ENCODE assay signal across 8 cellular contexts in the genomic region with DNA sequence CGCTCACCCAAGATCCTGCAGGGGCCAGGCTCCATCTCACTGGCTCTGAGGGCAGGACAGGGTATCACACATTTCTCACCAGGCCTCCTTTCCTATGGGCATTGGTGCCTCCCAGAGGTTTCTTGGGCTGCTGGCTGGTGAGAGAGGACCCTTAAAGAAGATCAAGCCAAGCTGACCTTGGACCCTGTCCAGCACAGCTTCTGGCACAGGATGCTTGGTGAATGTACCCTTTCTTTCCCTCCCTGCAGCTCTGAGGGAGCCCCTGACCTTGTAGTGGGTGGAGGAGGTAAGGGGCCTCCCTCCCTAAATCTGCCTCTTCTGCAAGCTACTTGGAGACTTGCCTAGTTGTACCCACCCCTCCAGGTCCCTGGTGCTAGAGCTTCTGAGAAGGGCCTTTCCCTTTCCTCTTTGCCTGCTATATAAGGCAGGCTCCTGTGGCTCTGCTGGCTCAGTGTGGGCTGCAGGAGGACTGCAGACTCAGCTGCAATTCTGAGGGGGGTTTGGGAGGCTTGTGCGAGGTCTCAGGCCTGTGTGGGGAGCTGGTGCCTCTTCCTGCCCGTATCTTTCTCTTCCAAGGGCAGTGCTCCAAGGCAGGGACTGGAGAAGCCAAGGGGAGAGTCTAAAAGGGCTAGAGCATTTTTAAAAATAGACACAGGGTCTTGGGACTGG. TPM values are rescaled to one million over a fixed set of nuclear protein-coding genes. Genes with fewer than 3 reads are reported as not detected.
DNase-seq lines count a peak whose midpoint lies in the region; TF ChIP-seq lines count a peak whose summit lies in the region.
"Had no signal": no experiment of that assay in that cellular context is flagged by ENCODE, and none has a peak within 500 bp of the region (broad histone marks: within the 10 kb centered on the region; RNA-seq: fewer than 3 reads in every experiment).

No MANE protein-coding gene starts in this region.

- H3K9me3 ChIP-seq in left ventricle myocardium inferior (replicated peaks), result no peaks in the 10 kb centered on the region

- peak overlapping the region; percentile 18 for H3K4me3 Mint-ChIP-seq in activated T-helper 2 cell treated with anti-CD3 and anti-CD28 coated beads, Interferon-gamma antibody, Interleukin-2, Interleukin-4, amounts not matched to agents 10 μg/mL and 5 μg/mL and 100 μg/mL, durations not matched to agents 14 hours and 24 hours and 36 hours (ENCODE audit: low read depth)
- H3K4me3 Mint-ChIP-seq in stimulated activated naive CD8-positive, alpha-beta T cell treated with anti-CD3 and anti-CD28 coated beads, Interleukin-15, Interleukin-2, amounts not matched to agents 100 ng/mL and 50 ng/mL, for 24 hours, result peak overlapping the region; percentile 17

- peak overlapping the region; percentile 91 for H3K27ac ChIP-seq in left ventricle myocardium inferior (replicated peaks)

- peaks cover 4% of the 10 kb centered on the region for H3K36me3 Mint-ChIP-seq in activated T-helper 2 cell treated with anti-CD3 and anti-CD28 coated beads, Interferon-gamma antibody, Interleukin-2, Interleukin-4, amounts not matched to agents 10 μg/mL and 5 μg/mL and 100 μg/mL, durations not matched to agents 14 hours and 24 hours and 36 hours (ENCODE audit: low read depth)
- no peaks in the 10 kb centered on the region for H3K36me3 Mint-ChIP-seq in stimulated activated naive CD8-positive, alpha-beta T cell treated with anti-CD3 and anti-CD28 coated beads, Interleukin-15, Interleukin-2, amounts not matched to agents 100 ng/mL and 50 ng/mL, for 24 hours (ENCODE audit: low read depth)

- intact Hi-C loops in activated T-helper 2 cell treated with anti-CD3 and anti-CD28 coated beads, Interferon-gamma antibody, Interleukin-2, Interleukin-4, amounts not matched to agents 10 μg/mL and 5 μg/mL and 100 μg/mL, durations not matched to agents 14 hours and 24 hours and 36 hours (cut with micrococcal nuclease), result no loop called here
- intact Hi-C loops in left ventricle myocardium inferior (cut with micrococcal nuclease), result no loop called here

- no peaks in the 10 kb centered on the region for H3K9me3 Mint-ChIP-seq in activated T-helper 2 cell treated with anti-CD3 and anti-CD28 coated beads, Interferon-gamma antibody, Interleukin-2, Interleukin-4, amounts not matched to agents 10 μg/mL and 5 μg/mL and 100 μg/mL, durations not matched to agents 14 hours and 24 hours and 36 hours
- no peaks in the 10 kb centered on the region for H3K9me3 Mint-ChIP-seq in stimulated activated naive CD8-positive, alpha-beta T cell treated with anti-CD3 and anti-CD28 coated beads, Interleukin-15, Interleukin-2, amounts not matched to agents 100 ng/mL and 50 ng/mL, for 24 hours

- in situ Hi-C loops in KBM-7 (cut with MboI; ENCODE audit: low pct_unique_long_range_greater_than_20kb, low sequenced_read_pairs), result no loop called here

- H3K27me3 ChIP-seq in left ventricle myocardium inferior (ENCODE audit: low read depth), result no peaks in the 10 kb centered on the region

- TF ChIP-seq CTCF in left ventricle myocardium inferior (IDR thresholded peaks at IDR 0.05; ENCODE audit: borderline replicate concordance), result no peak

- peaks cover 78% of the 10 kb centered on the region for H3K4me1 ChIP-seq in left ventricle myocardium inferior

- H3K4me1 Mint-ChIP-seq in activated T-helper 2 cell treated with anti-CD3 and anti-CD28 coated beads, Interferon-gamma antibody, Interleukin-2, Interleukin-4, amounts not matched to agents 10 μg/mL and 5 μg/mL and 100 μg/mL, durations not matched to agents 14 hours and 24 hours and 36 hours (ENCODE audit: low read depth), result peaks cover 38% of the 10 kb centered on the region
- H3K4me1 Mint-ChIP-seq in stimulated activated naive CD8-positive, alpha-beta T cell treated with anti-CD3 and anti-CD28 coated beads, Interleukin-15, Interleukin-2, amounts not matched to agents 100 ng/mL and 50 ng/mL, for 24 hours (ENCODE audit: low read depth), result peaks cover 47% of the 10 kb centered on the region

- peaks cover 3% of the 10 kb centered on the region for H3K36me3 ChIP-seq in left ventricle myocardium inferior

- H3K27me3 Mint-ChIP-seq in activated T-helper 2 cell treated with anti-CD3 and anti-CD28 coated beads, Interferon-gamma antibody, Interleukin-2, Interleukin-4, amounts not matched to agents 10 μg/mL and 5 μg/mL and 100 μg/mL, durations not matched to agents 14 hours and 24 hours and 36 hours (ENCODE audit: low read depth), result no peaks in the 10 kb centered on the region
- H3K27me3 Mint-ChIP-seq in stimulated activated naive CD8-positive, alpha-beta T cell treated with anti-CD3 and anti-CD28 coated beads, Interleukin-15, Interleukin-2, amounts not matched to agents 100 ng/mL and 50 ng/mL, for 24 hours, result no peaks in the 10 kb centered on the region

- DNase-seq in KBM-7 (peak; percentile 43), left ventricle myocardium inferior (no peak), NCI-H2171 (lab: John Stamatoyannopoulos, UW) (no peak), NCI-H2196 (lab: John Stamatoyannopoulos, UW; ENCODE audit: unreplicated experiment) (no peak)
- DNase-seq in activated T-helper 2 cell treated with anti-CD3 and anti-CD28 coated beads, Interferon-gamma antibody, Interleukin-2, Interleukin-4, amounts not matched to agents 10 μg/mL and 5 μg/mL and 100 μg/mL, durations not matched to agents 14 hours and 24 hours and 36 hours (ENCODE audit: low spot score), result no peak
- no peak for DNase-seq in activated CD4-positive, CD25-positive, alpha-beta regulatory T cell (lab: John Stamatoyannopoulos, UW)
- DNase-seq: KG1 had no signal

- H3K4me3 ChIP-seq in left ventricle myocardium inferior, result no peak overlapping the region

- peak overlapping the region; percentile 82 for H3K27ac Mint-ChIP-seq in activated T-helper 2 cell treated with anti-CD3 and anti-CD28 coated beads, Interferon-gamma antibody, Interleukin-2, Interleukin-4, amounts not matched to agents 10 μg/mL and 5 μg/mL and 100 μg/mL, durations not matched to agents 14 hours and 24 hours and 36 hours
- H3K27ac Mint-ChIP-seq in stimulated activated naive CD8-positive, alpha-beta T cell treated with anti-CD3 and anti-CD28 coated beads, Interleukin-15, Interleukin-2, amounts not matched to agents 100 ng/mL and 50 ng/mL, for 24 hours, result peak overlapping the region; percentile 87

RNA-seq across cellular contexts. Expression of a gene that starts 11.8 kb away (rescaled TPM):
- total RNA-seq in activated T-helper 2 cell treated with anti-CD3 and anti-CD28 coated beads, Interferon-gamma antibody, Interleukin-2, Interleukin-4, amounts not matched to agents 10 μg/mL and 5 μg/mL and 100 μg/mL, durations not matched to agents 14 hours and 24 hours and 36 hours, result 76.7 and 82.9 TPM in 2 replicates
- total RNA-seq in left ventricle myocardium inferior, result 95.1 TPM
